1 cellular context compared by ENCODE assay signal in genomic region chr18:3492166-3492565, GRCh38.
TF ChIP-seq lines count a peak whose summit lies in the region.

No MANE protein-coding gene starts in this region.

TF ChIP-seq in HepG2, 621 proteins besides CTCF, POLR2A, EP300 and RAD21 (continued from another document):
- TF ChIP-seq LRRFIP1 (CRISPR knock-in tag; conservative IDR thresholded peaks at IDR 0.05) = no peak
- no peak for TF ChIP-seq MIER3 (CRISPR knock-in tag; IDR thresholded peaks at IDR 0.05; ENCODE audit: borderline replicate concordance)
- no peak for TF ChIP-seq SNRNP70 (IDR thresholded peaks at IDR 0.05; ENCODE audit: low read depth, low read length)
